1 cellular context compared by ENCODE assay signal in the genomic region with DNA sequence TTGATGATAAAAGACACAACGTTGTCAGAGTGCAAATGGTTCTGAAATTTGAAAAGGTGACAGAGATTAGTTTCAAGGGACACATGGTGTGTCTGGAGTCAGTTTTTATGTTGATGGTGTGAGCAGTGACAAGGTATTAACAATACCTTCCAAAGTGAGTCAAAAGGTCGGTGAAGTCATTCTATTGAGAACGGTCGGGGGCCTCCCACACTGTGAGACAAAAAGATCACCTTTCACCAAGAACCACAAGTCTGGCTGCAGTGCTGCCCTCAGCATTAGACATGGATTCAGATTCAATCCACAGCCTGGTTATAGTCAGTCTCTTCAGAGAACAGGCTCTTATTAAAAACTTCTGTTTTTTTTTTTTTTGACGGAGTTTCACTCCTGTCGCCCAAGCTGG.
TF ChIP-seq lines count a peak whose summit lies in the region.

No MANE protein-coding gene starts in this region.

TF ChIP-seq in GM23338, 12 proteins besides CTCF, POLR2A, EP300 and RAD21:
- TF ChIP-seq POLR2AphosphoS5 (IDR thresholded peaks at IDR 0.05; ENCODE audit: low read depth) (no peak), NANOG (IDR thresholded peaks at IDR 0.05; ENCODE audit: borderline replicate concordance) (no peak), ZNF331 (CRISPR knock-in tag; IDR thresholded peaks at IDR 0.05; ENCODE audit: low read depth) (no peak), JUNB (IDR thresholded peaks at IDR 0.05; ENCODE audit: unreplicated experiment) (no peak), STAT1 (IDR thresholded peaks at IDR 0.05; ENCODE audit: unreplicated experiment) (no peak), ZNF114 (CRISPR knock-in tag; IDR thresholded peaks at IDR 0.05) (no peak), EZH2 (IDR thresholded peaks at IDR 0.05; ENCODE audit: low read depth, unreplicated experiment) (no peak)
- TF ChIP-seq, protein P1, sequence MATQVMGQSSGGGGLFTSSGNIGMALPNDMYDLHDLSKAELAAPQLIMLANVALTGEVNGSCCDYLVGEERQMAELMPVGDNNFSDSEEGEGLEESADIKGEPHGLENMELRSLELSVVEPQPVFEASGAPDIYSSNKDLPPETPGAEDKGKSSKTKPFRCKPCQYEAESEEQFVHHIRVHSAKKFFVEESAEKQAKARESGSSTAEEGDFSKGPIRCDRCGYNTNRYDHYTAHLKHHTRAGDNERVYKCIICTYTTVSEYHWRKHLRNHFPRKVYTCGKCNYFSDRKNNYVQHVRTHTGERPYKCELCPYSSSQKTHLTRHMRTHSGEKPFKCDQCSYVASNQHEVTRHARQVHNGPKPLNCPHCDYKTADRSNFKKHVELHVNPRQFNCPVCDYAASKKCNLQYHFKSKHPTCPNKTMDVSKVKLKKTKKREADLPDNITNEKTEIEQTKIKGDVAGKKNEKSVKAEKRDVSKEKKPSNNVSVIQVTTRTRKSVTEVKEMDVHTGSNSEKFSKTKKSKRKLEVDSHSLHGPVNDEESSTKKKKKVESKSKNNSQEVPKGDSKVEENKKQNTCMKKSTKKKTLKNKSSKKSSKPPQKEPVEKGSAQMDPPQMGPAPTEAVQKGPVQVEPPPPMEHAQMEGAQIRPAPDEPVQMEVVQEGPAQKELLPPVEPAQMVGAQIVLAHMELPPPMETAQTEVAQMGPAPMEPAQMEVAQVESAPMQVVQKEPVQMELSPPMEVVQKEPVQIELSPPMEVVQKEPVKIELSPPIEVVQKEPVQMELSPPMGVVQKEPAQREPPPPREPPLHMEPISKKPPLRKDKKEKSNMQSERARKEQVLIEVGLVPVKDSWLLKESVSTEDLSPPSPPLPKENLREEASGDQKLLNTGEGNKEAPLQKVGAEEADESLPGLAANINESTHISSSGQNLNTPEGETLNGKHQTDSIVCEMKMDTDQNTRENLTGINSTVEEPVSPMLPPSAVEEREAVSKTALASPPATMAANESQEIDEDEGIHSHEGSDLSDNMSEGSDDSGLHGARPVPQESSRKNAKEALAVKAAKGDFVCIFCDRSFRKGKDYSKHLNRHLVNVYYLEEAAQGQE (IDR thresholded peaks at IDR 0.05; ENCODE audit: unreplicated experiment), result no peak
- TF ChIP-seq, protein P2, sequence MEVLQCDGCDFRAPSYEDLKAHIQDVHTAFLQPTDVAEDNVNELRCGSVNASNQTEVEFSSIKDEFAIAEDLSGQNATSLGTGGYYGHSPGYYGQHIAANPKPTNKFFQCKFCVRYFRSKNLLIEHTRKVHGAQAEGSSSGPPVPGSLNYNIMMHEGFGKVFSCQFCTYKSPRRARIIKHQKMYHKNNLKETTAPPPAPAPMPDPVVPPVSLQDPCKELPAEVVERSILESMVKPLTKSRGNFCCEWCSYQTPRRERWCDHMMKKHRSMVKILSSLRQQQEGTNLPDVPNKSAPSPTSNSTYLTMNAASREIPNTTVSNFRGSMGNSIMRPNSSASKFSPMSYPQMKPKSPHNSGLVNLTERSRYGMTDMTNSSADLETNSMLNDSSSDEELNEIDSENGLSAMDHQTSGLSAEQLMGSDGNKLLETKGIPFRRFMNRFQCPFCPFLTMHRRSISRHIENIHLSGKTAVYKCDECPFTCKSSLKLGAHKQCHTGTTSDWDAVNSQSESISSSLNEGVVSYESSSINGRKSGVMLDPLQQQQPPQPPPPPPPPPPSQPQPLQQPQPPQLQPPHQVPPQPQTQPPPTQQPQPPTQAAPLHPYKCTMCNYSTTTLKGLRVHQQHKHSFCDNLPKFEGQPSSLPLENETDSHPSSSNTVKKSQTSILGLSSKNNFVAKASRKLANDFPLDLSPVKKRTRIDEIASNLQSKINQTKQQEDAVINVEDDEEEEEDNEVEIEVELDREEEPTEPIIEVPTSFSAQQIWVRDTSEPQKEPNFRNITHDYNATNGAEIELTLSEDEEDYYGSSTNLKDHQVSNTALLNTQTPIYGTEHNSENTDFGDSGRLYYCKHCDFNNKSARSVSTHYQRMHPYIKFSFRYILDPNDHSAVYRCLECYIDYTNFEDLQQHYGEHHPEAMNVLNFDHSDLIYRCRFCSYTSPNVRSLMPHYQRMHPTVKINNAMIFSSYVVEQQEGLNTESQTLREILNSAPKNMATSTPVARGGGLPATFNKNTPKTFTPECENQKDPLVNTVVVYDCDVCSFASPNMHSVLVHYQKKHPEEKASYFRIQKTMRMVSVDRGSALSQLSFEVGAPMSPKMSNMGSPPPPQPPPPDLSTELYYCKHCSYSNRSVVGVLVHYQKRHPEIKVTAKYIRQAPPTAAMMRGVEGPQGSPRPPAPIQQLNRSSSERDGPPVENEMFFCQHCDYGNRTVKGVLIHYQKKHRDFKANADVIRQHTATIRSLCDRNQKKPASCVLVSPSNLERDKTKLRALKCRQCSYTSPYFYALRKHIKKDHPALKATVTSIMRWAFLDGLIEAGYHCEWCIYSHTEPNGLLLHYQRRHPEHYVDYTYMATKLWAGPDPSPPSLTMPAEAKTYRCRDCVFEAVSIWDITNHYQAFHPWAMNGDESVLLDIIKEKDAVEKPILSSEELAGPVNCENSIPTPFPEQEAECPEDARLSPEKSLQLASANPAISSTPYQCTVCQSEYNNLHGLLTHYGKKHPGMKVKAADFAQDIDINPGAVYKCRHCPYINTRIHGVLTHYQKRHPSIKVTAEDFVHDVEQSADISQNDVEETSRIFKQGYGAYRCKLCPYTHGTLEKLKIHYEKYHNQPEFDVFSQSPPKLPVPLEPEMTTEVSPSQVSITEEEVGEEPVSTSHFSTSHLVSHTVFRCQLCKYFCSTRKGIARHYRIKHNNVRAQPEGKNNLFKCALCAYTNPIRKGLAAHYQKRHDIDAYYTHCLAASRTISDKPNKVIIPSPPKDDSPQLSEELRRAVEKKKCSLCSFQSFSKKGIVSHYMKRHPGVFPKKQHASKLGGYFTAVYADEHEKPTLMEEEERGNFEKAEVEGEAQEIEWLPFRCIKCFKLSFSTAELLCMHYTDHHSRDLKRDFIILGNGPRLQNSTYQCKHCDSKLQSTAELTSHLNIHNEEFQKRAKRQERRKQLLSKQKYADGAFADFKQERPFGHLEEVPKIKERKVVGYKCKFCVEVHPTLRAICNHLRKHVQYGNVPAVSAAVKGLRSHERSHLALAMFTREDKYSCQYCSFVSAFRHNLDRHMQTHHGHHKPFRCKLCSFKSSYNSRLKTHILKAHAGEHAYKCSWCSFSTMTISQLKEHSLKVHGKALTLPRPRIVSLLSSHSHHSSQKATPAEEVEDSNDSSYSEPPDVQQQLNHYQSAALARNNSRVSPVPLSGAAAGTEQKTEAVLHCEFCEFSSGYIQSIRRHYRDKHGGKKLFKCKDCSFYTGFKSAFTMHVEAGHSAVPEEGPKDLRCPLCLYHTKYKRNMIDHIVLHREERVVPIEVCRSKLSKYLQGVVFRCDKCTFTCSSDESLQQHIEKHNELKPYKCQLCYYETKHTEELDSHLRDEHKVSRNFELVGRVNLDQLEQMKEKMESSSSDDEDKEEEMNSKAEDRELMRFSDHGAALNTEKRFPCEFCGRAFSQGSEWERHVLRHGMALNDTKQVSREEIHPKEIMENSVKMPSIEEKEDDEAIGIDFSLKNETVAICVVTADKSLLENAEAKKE (CRISPR knock-in tag; IDR thresholded peaks at IDR 0.05), result no peak
- TF ChIP-seq, protein P3, sequence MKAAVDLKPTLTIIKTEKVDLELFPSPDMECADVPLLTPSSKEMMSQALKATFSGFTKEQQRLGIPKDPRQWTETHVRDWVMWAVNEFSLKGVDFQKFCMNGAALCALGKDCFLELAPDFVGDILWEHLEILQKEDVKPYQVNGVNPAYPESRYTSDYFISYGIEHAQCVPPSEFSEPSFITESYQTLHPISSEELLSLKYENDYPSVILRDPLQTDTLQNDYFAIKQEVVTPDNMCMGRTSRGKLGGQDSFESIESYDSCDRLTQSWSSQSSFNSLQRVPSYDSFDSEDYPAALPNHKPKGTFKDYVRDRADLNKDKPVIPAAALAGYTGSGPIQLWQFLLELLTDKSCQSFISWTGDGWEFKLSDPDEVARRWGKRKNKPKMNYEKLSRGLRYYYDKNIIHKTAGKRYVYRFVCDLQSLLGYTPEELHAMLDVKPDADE (IDR thresholded peaks at IDR 0.05), result no peak
